ENCODE assay signal across 16 cellular contexts in genomic region chr7:111223802-111224253, GRCh38.
A peak's percentile ranks its signal among the peaks of the same experiment; 100 is the strongest.
DNase-seq lines count a peak whose midpoint lies in the region; ATAC-seq and TF ChIP-seq lines count a peak whose summit lies in the region.
"Had no signal": no experiment of that assay in that cellular context is flagged by ENCODE, and none has a peak within 500 bp of the region (broad histone marks: within the 10 kb centered on the region; RNA-seq: fewer than 3 reads in every experiment).

No MANE protein-coding gene starts in this region.

- peaks cover 11% of the 10 kb centered on the region for H3K4me1 Mint-ChIP-seq in activated B cell treated with CpG ODN at 0.5 μM for 24 hours
- H3K4me1 Mint-ChIP-seq in nephron progenitor cell: peaks cover 12% of the 10 kb centered on the region
- H3K4me1 Mint-ChIP-seq: activated CD4-positive, alpha-beta T cell treated with anti-CD3 and anti-CD28 coated beads, Interleukin-2, amount 10 ng/mL, durations not matched to agents 24 days and 14 days had no signal

- DNase-seq in HUDEP-2 (lab: John Stamatoyannopoulos, UW; ENCODE audit: unreplicated experiment in 76 of 76): peak in 61 of 76 experiments; percentile 0 to 74 (median 31)
- DNase-seq in activated B cell treated with CpG ODN at 0.5 μM for 24 hours: no peak
- no peak for DNase-seq in GM13977 (ENCODE audit: low spot score)
- no peak for DNase-seq in NCI-H1930 (lab: John Stamatoyannopoulos, UW)
- DNase-seq in middle frontal gyrus (ENCODE audit: extremely low spot score, low spot score): no peak
- no peak for DNase-seq in nephron progenitor cell
- DNase-seq: activated CD4-positive, alpha-beta T cell treated with anti-CD3 and anti-CD28 coated beads, Interleukin-2, amount 10 ng/mL, durations not matched to agents 24 days and 14 days; activated CD8-positive, alpha-beta memory T cell treated with anti-CD3 and anti-CD28 coated beads, Interleukin-2, amount 50 U/mL, for 48 hours; activated effector memory CD4-positive, alpha-beta T cell treated with anti-CD3 and anti-CD28 coated beads, Interleukin-2, amount 50 U/mL, for 16 hours; GDM1; NCI-H2029; nucleus accumbens; SW 1271 had no signal

- no peak for TF ChIP-seq CTCF in activated B cell treated with CpG ODN at 0.5 μM for 24 hours (IDR thresholded peaks at IDR 0.05)
- no peak for TF ChIP-seq CTCF in GM13977 (IDR thresholded peaks at IDR 0.05; ENCODE audit: extremely low read depth, insufficient read depth, missing control alignments)
- TF ChIP-seq CTCF in nephron progenitor cell (IDR thresholded peaks at IDR 0.05): no peak

- H3K27me3 Mint-ChIP-seq in activated B cell treated with CpG ODN at 0.5 μM for 24 hours (no peaks in the 10 kb centered on the region), nephron progenitor cell (ENCODE audit: low read depth, poor library complexity) (no peaks in the 10 kb centered on the region)
- H3K27me3 Mint-ChIP-seq: activated CD4-positive, alpha-beta T cell treated with anti-CD3 and anti-CD28 coated beads, Interleukin-2, amount 10 ng/mL, durations not matched to agents 24 days and 14 days; dendritic cell treated with granulocyte-macrophage colony-stimulating factor and Interleukin-4, amounts not matched to agents 40 ng/mL and 50 ng/mL, for 4 days had no signal

- intact Hi-C loops in activated B cell treated with CpG ODN at 0.5 μM for 24 hours (cut with micrococcal nuclease): no loop called here

- POLR2A ChIA-PET in activated B cell treated with CpG ODN at 0.5 μM for 24 hours (lab: Charles Lee): no interaction called here

- CTCF ChIA-PET in activated B cell treated with CpG ODN at 0.5 μM for 24 hours (lab: Charles Lee): no interaction called here

- ATAC-seq in GM18861 (IDR thresholded peaks at IDR 0.05; ENCODE audit: unreplicated experiment) (peak; percentile 73), HG02870 (IDR thresholded peaks at IDR 0.05; ENCODE audit: unreplicated experiment) (peak; percentile 70), activated B cell treated with CpG ODN at 0.5 μM for 24 hours (ENCODE audit: low read depth) (peak; percentile 47)

- H3K9me3 Mint-ChIP-seq in activated B cell treated with CpG ODN at 0.5 μM for 24 hours (no peaks in the 10 kb centered on the region), nephron progenitor cell (no peaks in the 10 kb centered on the region)
- H3K9me3 Mint-ChIP-seq: activated CD4-positive, alpha-beta T cell treated with anti-CD3 and anti-CD28 coated beads, Interleukin-2, amount 10 ng/mL, durations not matched to agents 24 days and 14 days; dendritic cell treated with granulocyte-macrophage colony-stimulating factor and Interleukin-4, amounts not matched to agents 40 ng/mL and 50 ng/mL, for 4 days had no signal

- in situ Hi-C loops in GM13977 (cut with MboI; ENCODE audit: low pct_unique_long_range_greater_than_20kb, low sequenced_read_pairs, unreplicated experiment): no loop called here

- H3K27ac Mint-ChIP-seq in activated B cell treated with CpG ODN at 0.5 μM for 24 hours (no peak overlapping the region), nephron progenitor cell (no peak overlapping the region)
- H3K27ac Mint-ChIP-seq: activated CD4-positive, alpha-beta T cell treated with anti-CD3 and anti-CD28 coated beads, Interleukin-2, amount 10 ng/mL, durations not matched to agents 24 days and 14 days; dendritic cell treated with granulocyte-macrophage colony-stimulating factor and Interleukin-4, amounts not matched to agents 40 ng/mL and 50 ng/mL, for 4 days had no signal

- H3K36me3 Mint-ChIP-seq in activated B cell treated with CpG ODN at 0.5 μM for 24 hours (ENCODE audit: low read depth) (no peaks in the 10 kb centered on the region), nephron progenitor cell (ENCODE audit: low read depth) (no peaks in the 10 kb centered on the region)

- no peak overlapping the region for H3K4me3 Mint-ChIP-seq in activated B cell treated with CpG ODN at 0.5 μM for 24 hours
- no peak overlapping the region for H3K4me3 Mint-ChIP-seq in nephron progenitor cell
- H3K4me3 Mint-ChIP-seq: activated CD4-positive, alpha-beta T cell treated with anti-CD3 and anti-CD28 coated beads, Interleukin-2, amount 10 ng/mL, durations not matched to agents 24 days and 14 days; dendritic cell treated with granulocyte-macrophage colony-stimulating factor and Interleukin-4, amounts not matched to agents 40 ng/mL and 50 ng/mL, for 4 days had no signal

Comparison
In these comparisons a context has a peak if more than half of its experiments do, and no peak if none do; other contexts are left out.
1. DNase-seq: peak in HUDEP-2 (61 of 76); none in activated B cell treated with CpG ODN at 0.5 μM for 24 hours (single experiment), GM13977 (single experiment), NCI-H1930 (0 of 2), middle frontal gyrus (single experiment) and nephron progenitor cell (single experiment).
2. Peak in every context shown above with its lines, with median percentiles within 50 percentile points of each other: ATAC-seq.